Comparison of ENCODE assay signal across 13 cellular contexts in genomic region chr2:55224761-55225261, GRCh38. TPM values are rescaled to one million over a fixed set of nuclear protein-coding genes. Genes with fewer than 3 reads are reported as not detected.
A peak's percentile ranks its signal among the peaks of the same experiment; 100 is the strongest.
DNase-seq lines count a peak whose midpoint lies in the region; ATAC-seq, FAIRE-seq and TF ChIP-seq lines count a peak whose summit lies in the region.
"Had no signal": no experiment of that assay in that cellular context is flagged by ENCODE, and none has a peak within 500 bp of the region (broad histone marks: within the 10 kb centered on the region; RNA-seq: fewer than 3 reads in every experiment).

No MANE protein-coding gene starts in this region.

- H3K27me3 ChIP-seq in K562 (ENCODE audit: control insufficient read depth in 2 of 2, insufficient read depth in 2 of 2, low read length in 2 of 2): no peaks in the 10 kb centered on the region
- H3K27me3 ChIP-seq in aorta (ENCODE audit: control insufficient read depth in 1 of 2, insufficient read depth in 2 of 2, low read length in 1 of 2): no peaks in the 10 kb centered on the region
- H3K27me3 ChIP-seq: cardiac muscle cell had no signal

- FAIRE-seq in K562 (lab: Jason Lieb, UNC): no peak

- peaks cover 19% of the 10 kb centered on the region for H3K79me2 ChIP-seq in K562 (ENCODE audit: control insufficient read depth, insufficient read depth, low read length)

- TF ChIP-seq CTCF in K562 (IDR thresholded peaks at IDR 0.05 in 2 of 3, conservative IDR thresholded peaks at IDR 0.05 in 1 of 3; ENCODE audit: insufficient read depth in 2 of 3, low read depth in 1 of 3, low read length in 3 of 3): 0 out of 6 replicates have a peak, but pooled peaks of 1 of the 3 experiments have one; percentile 4

- 0 out of 3 replicates have a peak, but pooled peaks cover 3% of the 10 kb centered on the region for H3K36me3 ChIP-seq in K562 (ENCODE audit: control insufficient read depth, insufficient read depth, low read length)
- no peaks in the 10 kb centered on the region for H3K36me3 ChIP-seq in aorta (ENCODE audit: control insufficient read depth in 1 of 2, insufficient read depth in 2 of 2, low read length in 1 of 2)
- H3K36me3 ChIP-seq: cardiac muscle cell had no signal

- BruUV-seq in K562 (replicated peaks; lab: Mats Ljungman, UMichigan): no TSS peak

- in situ Hi-C loops in K562 (cut with MboI): no loop called here

- POLR2A ChIA-PET in K562 (lab: Yijun Ruan, JAX): interaction anchor here (0.6 to 2.4 kb wide), 10 partner anchors 8 to 380 kb away, joined by 3 to 17 read pairs (median 3); partner anchors contain the start of genes CLHC1 and RPS27A

- 82% methylated on average over 18 of the region's 19 CpGs for WGBS in K562 (ENCODE audit: insufficient coverage, low coverage, missing lambda C conversion rate)
- 59 to 66% methylated on average over 19 of the region's 19 CpGs for WGBS in aorta, 2 donors

- H3K9me3 ChIP-seq in K562 (replicated peaks; ENCODE audit: control insufficient read depth, insufficient read depth, low read depth, low read length) (no peaks in the 10 kb centered on the region), aorta (ENCODE audit: control insufficient read depth, low read length) (no peaks in the 10 kb centered on the region)

- H3K27ac ChIP-seq in K562 (ENCODE audit: extremely low read depth, low read depth, low read length) (no peak overlapping the region), aorta (ENCODE audit: low read depth in 1 of 2, low read length in 2 of 2) (no peak overlapping the region)
- H3K27ac ChIP-seq: cardiac muscle cell, GM23248 had no signal

- no peak overlapping the region; the same call in 1 of the 2 replicates for H3K4me2 ChIP-seq in K562 (ENCODE audit: insufficient read depth, low read length)

- TF ChIP-seq EP300 in K562 (IDR thresholded peaks at IDR 0.05; ENCODE audit: low read length): no peak

- H4K20me1 ChIP-seq in K562 (replicated peaks; ENCODE audit: control insufficient read depth, insufficient read depth, low read length): no peaks in the 10 kb centered on the region

- H3K9ac ChIP-seq in K562 (ENCODE audit: insufficient read depth in 1 of 2, low read depth in 2 of 2, low read length in 2 of 2): peak overlapping the region in 1 of 2 experiments; percentile 37; a peak in 2 of 4 replicates
- H3K9ac ChIP-seq: GM23248 had no signal

- H2AFZ ChIP-seq in K562 (ENCODE audit: low read depth, low read length): no peak overlapping the region

- TF ChIP-seq POLR2A in K562 (conservative IDR thresholded peaks at IDR 0.05) (no peak), erythroblast (IDR thresholded peaks at IDR 0.05; ENCODE audit: low read length) (no peak)

- no peak for TF ChIP-seq RAD21 in K562 (CRISPR knock-in tag; conservative IDR thresholded peaks at IDR 0.05 in 1 of 2, IDR thresholded peaks at IDR 0.05 in 1 of 2)

- no peaks in the 10 kb centered on the region for H3K9me1 ChIP-seq in K562 (ENCODE audit: control insufficient read depth, insufficient read depth, low read length)

- DNase-seq in Right ventricle myocardium superior (peak; percentile 56), cardiac septum (ENCODE audit: low spot score) (no peak), K562 (ENCODE audit: extremely low read depth in 1 of 4, low spot score in 3 of 4) (peak in 1 of 4 experiments; percentile 23), left lobe of liver (ENCODE audit: low spot score) (no peak), aorta (no peak), erythroblast (lab: John Stamatoyannopoulos, UW) (no peak)
- DNase-seq: DMS79; GM23248; NCI-H2227 treated with DMSO at 0.1 percent for 48 hours; stimulated activated CD4-positive, alpha-beta T cell treated with anti-CD3 and anti-CD28 coated beads, Interleukin-1b, Interleukin-23, amount 100 ng/mL, for 48 hours had no signal

- CTCF ChIA-PET in K562 (lab: Yijun Ruan, JAX; ENCODE audit: low intra/inter-chr PET ratio): no interaction called here

- peaks cover 18 to 43% of the 10 kb centered on the region in 2 experiments for H3K4me1 ChIP-seq in K562 (replicated peaks in 1 of 2; ENCODE audit: control insufficient read depth in 2 of 2, insufficient read depth in 2 of 2, low read length in 2 of 2)
- H3K4me1 ChIP-seq in aorta (ENCODE audit: control insufficient read depth in 1 of 2, insufficient read depth in 2 of 2, low read length in 2 of 2): no peaks in the 10 kb centered on the region

- peak; percentile 21 for ATAC-seq in Right ventricle myocardium superior (ENCODE audit: poor library complexity)
- ATAC-seq in K562: peak; percentile 10; the same call in 1 of the 3 replicates
- peak; percentile 3 for ATAC-seq in left lobe of liver
- ATAC-seq in aorta (ENCODE audit: low FRiP score): peak; percentile 39
- ATAC-seq in GM19395 (IDR thresholded peaks at IDR 0.05; ENCODE audit: unreplicated experiment): no peak
- no peak for ATAC-seq in GM21717 (IDR thresholded peaks at IDR 0.05; ENCODE audit: unreplicated experiment)

- intact Hi-C loops in Right ventricle myocardium superior (cut with DNase I) (no loop called here), cardiac septum (cut with DNase I) (loop anchor here (5.0 kb wide), 1 partner anchor 197 kb away; no protein-coding TSS in a partner anchor), K562 (cut with micrococcal nuclease) (no loop called here), aorta (cut with DNase I) (no loop called here)

- H3K4me3 ChIP-seq in K562 (no peak overlapping the region), aorta (ENCODE audit: low read length in 2 of 2) (no peak overlapping the region)
- H3K4me3 ChIP-seq: cardiac muscle cell, GM23248 had no signal

RNA-seq across cellular contexts. Expression of gene CLHC1, which starts 7.3 kb away (rescaled TPM):
- total RNA-seq in Right ventricle myocardium superior: 5.6 TPM
- 8.6 TPM for total RNA-seq in cardiac septum
- total RNA-seq in K562 (2011; cell fraction: chromatin; rRNA removed; ENCODE audit: low replicate concordance): 28.4 and 58.9 TPM in 2 replicates
- total RNA-seq in K562 (2011; cell fraction: nucleolus; rRNA removed): 14.8 and 18.8 TPM in 2 replicates
- 26.7 and 42.7 TPM in 2 replicates for total RNA-seq in K562 (2011; cell fraction: nucleoplasm; rRNA removed)
- total RNA-seq in K562 (2014; rRNA removed): 6.5 and 8.5 TPM in 2 replicates
- total RNA-seq in K562 (2014; rRNA removed; fragmentation: Illumina TruSeq; extraction: Trizol): 14.3 and 14.5 TPM in 2 replicates
- 9.0 and 11.0 TPM in 2 replicates for total RNA-seq in K562 (2015; rRNA removed; fragmentation: Illumina TruSeq; extraction: Trizol)
- total RNA-seq in K562 (2021): 6.1 and 8.6 TPM in 2 replicates
- polyA plus RNA-seq in K562 (2011; rRNA removed): 11.7 and 13.3 TPM in 2 replicates
- polyA plus RNA-seq in K562 (2011; cell fraction: cytosol; rRNA removed): 0.79 and 3.4 TPM in 2 replicates
- polyA plus RNA-seq in K562 (2011; cell fraction: nucleus; rRNA removed): 15.8 and 17.1 TPM in 2 replicates
- polyA plus RNA-seq in K562 (2012): 5.0 and 10.8 TPM in 2 replicates
- polyA plus RNA-seq in K562 (2014; fragmentation: Illumina TruSeq; extraction: Trizol): 5.1 and 5.9 TPM in 2 replicates
- polyA plus RNA-seq in K562 (2014; fragmentation: Nextera tagmentation; extraction: Ambion mirVana): 1 to 10 TPM; 3.7 to 4.6 TPM
- 10.4 and 12.9 TPM in 2 replicates for polyA plus RNA-seq in K562 (2014; rRNA removed)
- polyA minus RNA-seq in K562 (2011; rRNA and poly(A)+ RNA removed): 13.6 and 19.5 TPM in 2 replicates
- 3.7 and 5.2 TPM in 2 replicates for polyA minus RNA-seq in K562 (2011; cell fraction: cytosol; rRNA and poly(A)+ RNA removed)
- 16.2 and 28.9 TPM in 2 replicates for polyA minus RNA-seq in K562 (2011; cell fraction: nucleus; rRNA and poly(A)+ RNA removed)
- 3.5 TPM for total RNA-seq in left lobe of liver
- 10 to 100 TPM in 1 of 2 donors, 1 to 10 TPM in 1; 9.3 to 13.9 TPM for total RNA-seq in aorta
- 10 to 100 TPM in 1 of 2 donors, 1 to 10 TPM in 1; 3.3 to 17.7 TPM for polyA plus RNA-seq in aorta

RNA-seq across cellular contexts. Expression of gene RPS27A, which starts 7.7 kb away (rescaled TPM):
- total RNA-seq in Right ventricle myocardium superior (443 TPM), cardiac septum (395 TPM), K562 (2014; rRNA removed) (1,654 and 1,685 TPM in 2 replicates), K562 (2014; rRNA removed; fragmentation: Illumina TruSeq; extraction: Trizol) (3,037 and 3,271 TPM in 2 replicates), K562 (2015; rRNA removed; fragmentation: Illumina TruSeq; extraction: Trizol) (2,063 and 2,242 TPM in 2 replicates), K562 (2021) (1,392 and 1,538 TPM in 2 replicates), left lobe of liver (239 TPM), aorta (100 to 1,000 TPM; 752 to 754 TPM)
- total RNA-seq in K562 (2011; cell fraction: chromatin; rRNA removed; ENCODE audit: low replicate concordance): 331 and 344 TPM in 2 replicates
- total RNA-seq in K562 (2011; cell fraction: nucleolus; rRNA removed): 339 and 368 TPM in 2 replicates
- 601 and 1,012 TPM in 2 replicates for total RNA-seq in K562 (2011; cell fraction: nucleoplasm; rRNA removed)
- polyA plus RNA-seq in K562 (2011; rRNA removed) (3,088 and 3,282 TPM in 2 replicates), K562 (2014; fragmentation: Illumina TruSeq; extraction: Trizol) (1,383 and 1,726 TPM in 2 replicates), K562 (2014; fragmentation: Nextera tagmentation; extraction: Ambion mirVana) (1,000 to 10,000 TPM; 2,423 to 2,945 TPM), K562 (2014; rRNA removed) (2,195 and 2,258 TPM in 2 replicates), aorta (1,000 to 10,000 TPM; 2,840 to 6,488 TPM)
- polyA plus RNA-seq in K562 (2011; cell fraction: cytosol; rRNA removed): 748 and 1,744 TPM in 2 replicates
- polyA plus RNA-seq in K562 (2011; cell fraction: nucleus; rRNA removed): 371 and 883 TPM in 2 replicates
- 2,166 and 2,345 TPM in 2 replicates for polyA plus RNA-seq in K562 (2012)
- polyA minus RNA-seq in K562 (2011; rRNA and poly(A)+ RNA removed): 1,049 and 1,123 TPM in 2 replicates
- polyA minus RNA-seq in K562 (2011; cell fraction: cytosol; rRNA and poly(A)+ RNA removed): 396 and 500 TPM in 2 replicates
- 165 and 328 TPM in 2 replicates for polyA minus RNA-seq in K562 (2011; cell fraction: nucleus; rRNA and poly(A)+ RNA removed)

RNA-seq across cellular contexts. Expression of gene MTIF2, which starts 44.2 kb away (rescaled TPM):
- total RNA-seq in Right ventricle myocardium superior (50.5 TPM), cardiac septum (40.8 TPM), K562 (2014; rRNA removed) (85.1 and 105 TPM in 2 replicates), K562 (2014; rRNA removed; fragmentation: Illumina TruSeq; extraction: Trizol) (141 and 163 TPM in 2 replicates), K562 (2015; rRNA removed; fragmentation: Illumina TruSeq; extraction: Trizol) (133 and 143 TPM in 2 replicates), K562 (2021) (81.1 and 84.5 TPM in 2 replicates), left lobe of liver (21.4 TPM), aorta (10 to 100 TPM; 13.0 to 18.5 TPM)
- total RNA-seq in K562 (2011; cell fraction: chromatin; rRNA removed; ENCODE audit: low replicate concordance): 77.7 and 94.9 TPM in 2 replicates
- total RNA-seq in K562 (2011; cell fraction: nucleolus; rRNA removed): 52.8 and 62.7 TPM in 2 replicates
- total RNA-seq in K562 (2011; cell fraction: nucleoplasm; rRNA removed): 67.3 and 69.7 TPM in 2 replicates
- polyA plus RNA-seq in K562 (2011; rRNA removed) (71.9 and 77.3 TPM in 2 replicates), K562 (2014; fragmentation: Illumina TruSeq; extraction: Trizol) (104 and 115 TPM in 2 replicates), K562 (2014; fragmentation: Nextera tagmentation; extraction: Ambion mirVana) (100 to 1,000 TPM in 1 of 2 experiments, 10 to 100 TPM in 1; 58.7 to 106 TPM), K562 (2014; rRNA removed) (83.3 and 88.5 TPM in 2 replicates), aorta (10 to 100 TPM; 16.9 to 27.8 TPM)
- 20.9 and 27.8 TPM in 2 replicates for polyA plus RNA-seq in K562 (2011; cell fraction: cytosol; rRNA removed)
- polyA plus RNA-seq in K562 (2011; cell fraction: nucleus; rRNA removed): 34.0 and 45.2 TPM in 2 replicates
- 65.0 and 79.3 TPM in 2 replicates for polyA plus RNA-seq in K562 (2012)
- polyA minus RNA-seq in K562 (2011; rRNA and poly(A)+ RNA removed): 156 and 157 TPM in 2 replicates
- 39.6 and 51.8 TPM in 2 replicates for polyA minus RNA-seq in K562 (2011; cell fraction: cytosol; rRNA and poly(A)+ RNA removed)
- 56.7 and 88.5 TPM in 2 replicates for polyA minus RNA-seq in K562 (2011; cell fraction: nucleus; rRNA and poly(A)+ RNA removed)

Comparison
In these comparisons a context has a peak if more than half of its experiments do, and no peak if none do; other contexts are left out.
1. ATAC-seq: peak in Right ventricle myocardium superior (single experiment), K562 (single experiment), left lobe of liver (single experiment) and aorta (single experiment); none in GM19395 (single experiment) and GM21717 (single experiment).